In the genomic region with DNA sequence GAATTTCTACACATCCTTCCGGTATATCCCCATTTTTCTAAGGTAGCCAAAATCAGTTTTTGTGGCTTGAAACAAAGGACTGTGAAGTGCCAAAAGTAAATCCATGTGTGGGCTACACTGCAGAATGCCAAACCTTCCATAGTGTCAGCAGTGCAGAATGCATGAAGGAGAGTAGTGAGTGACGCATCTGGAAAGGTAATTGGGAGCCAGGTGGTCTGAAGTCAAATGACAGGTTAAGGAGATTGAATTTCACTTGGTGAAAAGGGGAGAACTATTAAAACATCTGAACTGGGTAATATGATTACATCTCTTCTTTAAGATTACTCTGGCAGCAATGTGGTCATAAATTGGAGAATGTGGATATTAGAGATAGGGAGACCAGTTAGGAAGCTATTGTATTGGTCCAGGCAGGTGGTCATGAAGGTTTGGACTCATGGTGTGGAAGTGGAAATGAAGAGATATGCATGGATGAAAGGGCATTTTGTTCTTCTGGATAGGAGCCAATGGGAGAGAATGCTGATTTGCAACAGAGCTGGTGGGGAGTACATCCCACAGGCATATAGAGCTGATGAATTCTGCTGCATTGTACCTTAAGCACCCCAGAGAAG, we compare ENCODE assay signal across 16 cellular contexts.
A peak's percentile ranks its signal among the peaks of the same experiment; 100 is the strongest.
DNase-seq lines count a peak whose midpoint lies in the region; ATAC-seq, FAIRE-seq and TF ChIP-seq lines count a peak whose summit lies in the region.
"Had no signal": no experiment of that assay in that cellular context is flagged by ENCODE, and none has a peak within 500 bp of the region (broad histone marks: within the 10 kb centered on the region; RNA-seq: fewer than 3 reads in every experiment).

No MANE protein-coding gene starts in this region.

- no peaks in the 10 kb centered on the region for H3K27me3 ChIP-seq in K562 (ENCODE audit: control insufficient read depth in 2 of 2, insufficient read depth in 2 of 2, low read length in 2 of 2)
- H3K27me3 ChIP-seq: BLaER1, pancreas had no signal

- no peak overlapping the region for H3K27ac ChIP-seq in K562 (ENCODE audit: extremely low read depth, low read depth, low read length)
- H3K27ac ChIP-seq: A549, BLaER1, pancreas had no signal

- CTCF ChIA-PET in K562 (lab: Yijun Ruan, JAX; ENCODE audit: low intra/inter-chr PET ratio) = no interaction called here

- 90% methylated on average over 2 of the region's 2 CpGs for WGBS in K562 (ENCODE audit: insufficient coverage, low coverage, missing lambda C conversion rate)

- H3K36me3 ChIP-seq in K562 (ENCODE audit: control insufficient read depth, insufficient read depth, low read length) = no peaks in the 10 kb centered on the region; the same call in 2 of the 3 replicates
- H3K36me3 ChIP-seq: BLaER1, pancreas had no signal

- peaks cover 0 to 31% of the 10 kb centered on the region in 2 experiments; a peak in 3 of 5 replicates for H3K4me1 ChIP-seq in K562 (replicated peaks in 1 of 2; ENCODE audit: control insufficient read depth in 2 of 2, insufficient read depth in 2 of 2, low read length in 2 of 2)
- H3K4me1 ChIP-seq: A549 had no signal

- H2AFZ ChIP-seq in K562 (ENCODE audit: low read depth, low read length) = 0 out of 2 replicates have a peak overlapping the region, but pooled peaks have one; percentile 89

- no peak for TF ChIP-seq POLR2A in K562 (conservative IDR thresholded peaks at IDR 0.05)

- no peaks in the 10 kb centered on the region for H4K20me1 ChIP-seq in K562 (replicated peaks; ENCODE audit: control insufficient read depth, insufficient read depth, low read length)
- H4K20me1 ChIP-seq: BLaER1 had no signal

- TF ChIP-seq CTCF in K562 (IDR thresholded peaks at IDR 0.05 in 2 of 3, conservative IDR thresholded peaks at IDR 0.05 in 1 of 3; ENCODE audit: insufficient read depth in 2 of 3, low read depth in 1 of 3, low read length in 3 of 3) = no peak

- BruUV-seq in K562 (replicated peaks; lab: Mats Ljungman, UMichigan) = no TSS peak

- ATAC-seq in K562 (no peak), HG03196 (IDR thresholded peaks at IDR 0.05; ENCODE audit: unreplicated experiment) (no peak), HG03039 (IDR thresholded peaks at IDR 0.05; ENCODE audit: unreplicated experiment) (no peak)
- ATAC-seq: A549; activated CD8-positive, alpha-beta T cell treated with anti-CD3 and anti-CD28 coated beads for 36 hours; natural killer cell had no signal

- in situ Hi-C loops in K562 (cut with MboI) = no loop called here

- no peak overlapping the region for H3K4me3 ChIP-seq in K562
- H3K4me3 ChIP-seq: A549, BLaER1, pancreas had no signal

- no peak for TF ChIP-seq EP300 in K562 (IDR thresholded peaks at IDR 0.05; ENCODE audit: low read length)

- no peak for FAIRE-seq in K562 (lab: Jason Lieb, UNC)
- FAIRE-seq: A549, pancreas had no signal

- H3K9ac ChIP-seq in K562 (ENCODE audit: insufficient read depth in 1 of 2, low read depth in 2 of 2, low read length in 2 of 2) = no peak overlapping the region
- H3K9ac ChIP-seq: BLaER1 had no signal

- POLR2A ChIA-PET in K562 (lab: Yijun Ruan, JAX) = interaction anchor here (1.3 kb wide), 1 partner anchor 9 kb away, joined by 3 read pairs; no protein-coding TSS in a partner anchor

- TF ChIP-seq RAD21 in K562 (CRISPR knock-in tag; conservative IDR thresholded peaks at IDR 0.05 in 1 of 2, IDR thresholded peaks at IDR 0.05 in 1 of 2) = no peak

- H3K4me2 ChIP-seq in K562 (ENCODE audit: insufficient read depth, low read length) = no peak overlapping the region
- H3K4me2 ChIP-seq: A549 had no signal

- peak; percentile 85 for DNase-seq in COR-L47 (lab: John Stamatoyannopoulos, UW)
- DNase-seq in NCI-H1436 (lab: John Stamatoyannopoulos, UW) = peak; percentile 66
- DNase-seq in NCI-H2196 (lab: John Stamatoyannopoulos, UW; ENCODE audit: unreplicated experiment) = peak; percentile 71
- no peak for DNase-seq in K562 (ENCODE audit: extremely low read depth in 1 of 4, low spot score in 3 of 4)
- no peak for DNase-seq in DMS53 treated with DMSO at 0.1 percent for 48 hours (lab: John Stamatoyannopoulos, UW; ENCODE audit: unreplicated experiment)
- DNase-seq in D341Med (ENCODE audit: low spot score) = no peak
- DNase-seq: activated CD8-positive, alpha-beta T cell treated with anti-CD3 and anti-CD28 coated beads for 36 hours; GF-D8; GOT3; natural killer cell; NCI-H1930; pancreas had no signal

- intact Hi-C loops in K562 (cut with micrococcal nuclease) = no loop called here

- H3K79me2 ChIP-seq in K562 (ENCODE audit: control insufficient read depth, insufficient read depth, low read length) = no peaks in the 10 kb centered on the region

- peaks cover 9% of the 10 kb centered on the region for H3K9me3 ChIP-seq in K562 (replicated peaks; ENCODE audit: control insufficient read depth, insufficient read depth, low read depth, low read length)
- H3K9me3 ChIP-seq: A549, pancreas had no signal

- no peaks in the 10 kb centered on the region for H3K9me1 ChIP-seq in K562 (ENCODE audit: control insufficient read depth, insufficient read depth, low read length)

TF ChIP-seq in K562, 482 proteins besides CTCF, POLR2A, EP300 and RAD21:
- no peak for TF ChIP-seq ETV5 (CRISPR knock-in tag; IDR thresholded peaks at IDR 0.05; ENCODE audit: low read depth)
- TF ChIP-seq, protein P1, sequence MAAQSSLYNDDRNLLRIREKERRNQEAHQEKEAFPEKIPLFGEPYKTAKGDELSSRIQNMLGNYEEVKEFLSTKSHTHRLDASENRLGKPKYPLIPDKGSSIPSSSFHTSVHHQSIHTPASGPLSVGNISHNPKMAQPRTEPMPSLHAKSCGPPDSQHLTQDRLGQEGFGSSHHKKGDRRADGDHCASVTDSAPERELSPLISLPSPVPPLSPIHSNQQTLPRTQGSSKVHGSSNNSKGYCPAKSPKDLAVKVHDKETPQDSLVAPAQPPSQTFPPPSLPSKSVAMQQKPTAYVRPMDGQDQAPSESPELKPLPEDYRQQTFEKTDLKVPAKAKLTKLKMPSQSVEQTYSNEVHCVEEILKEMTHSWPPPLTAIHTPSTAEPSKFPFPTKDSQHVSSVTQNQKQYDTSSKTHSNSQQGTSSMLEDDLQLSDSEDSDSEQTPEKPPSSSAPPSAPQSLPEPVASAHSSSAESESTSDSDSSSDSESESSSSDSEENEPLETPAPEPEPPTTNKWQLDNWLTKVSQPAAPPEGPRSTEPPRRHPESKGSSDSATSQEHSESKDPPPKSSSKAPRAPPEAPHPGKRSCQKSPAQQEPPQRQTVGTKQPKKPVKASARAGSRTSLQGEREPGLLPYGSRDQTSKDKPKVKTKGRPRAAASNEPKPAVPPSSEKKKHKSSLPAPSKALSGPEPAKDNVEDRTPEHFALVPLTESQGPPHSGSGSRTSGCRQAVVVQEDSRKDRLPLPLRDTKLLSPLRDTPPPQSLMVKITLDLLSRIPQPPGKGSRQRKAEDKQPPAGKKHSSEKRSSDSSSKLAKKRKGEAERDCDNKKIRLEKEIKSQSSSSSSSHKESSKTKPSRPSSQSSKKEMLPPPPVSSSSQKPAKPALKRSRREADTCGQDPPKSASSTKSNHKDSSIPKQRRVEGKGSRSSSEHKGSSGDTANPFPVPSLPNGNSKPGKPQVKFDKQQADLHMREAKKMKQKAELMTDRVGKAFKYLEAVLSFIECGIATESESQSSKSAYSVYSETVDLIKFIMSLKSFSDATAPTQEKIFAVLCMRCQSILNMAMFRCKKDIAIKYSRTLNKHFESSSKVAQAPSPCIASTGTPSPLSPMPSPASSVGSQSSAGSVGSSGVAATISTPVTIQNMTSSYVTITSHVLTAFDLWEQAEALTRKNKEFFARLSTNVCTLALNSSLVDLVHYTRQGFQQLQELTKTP (IDR thresholded peaks at IDR 0.05; ENCODE audit: low read depth in 1 of 2, partially characterized antibody in 2 of 2) = no peak
- TF ChIP-seq MED1 (CRISPR knock-in tag; IDR thresholded peaks at IDR 0.05; ENCODE audit: borderline replicate concordance) = no peak
- no peak for TF ChIP-seq MXI1 (IDR thresholded peaks at IDR 0.05; ENCODE audit: low read depth, low read length)
- 0 out of 3 replicates have a peak, but pooled peaks of 1 of the 2 experiments have one; percentile 32 for TF ChIP-seq CBX3 (IDR thresholded peaks at IDR 0.05; ENCODE audit: borderline replicate concordance in 1 of 2, low read length in 2 of 2)
- TF ChIP-seq, protein P2, sequence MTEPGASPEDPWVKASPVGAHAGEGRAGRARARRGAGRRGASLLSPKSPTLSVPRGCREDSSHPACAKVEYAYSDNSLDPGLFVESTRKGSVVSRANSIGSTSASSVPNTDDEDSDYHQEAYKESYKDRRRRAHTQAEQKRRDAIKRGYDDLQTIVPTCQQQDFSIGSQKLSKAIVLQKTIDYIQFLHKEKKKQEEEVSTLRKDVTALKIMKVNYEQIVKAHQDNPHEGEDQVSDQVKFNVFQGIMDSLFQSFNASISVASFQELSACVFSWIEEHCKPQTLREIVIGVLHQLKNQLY (CRISPR knock-in tag; conservative IDR thresholded peaks at IDR 0.05) = no peak

Comparison
In these comparisons a context has a peak if more than half of its experiments do, and no peak if none do; other contexts are left out.
1. DNase-seq: peak in COR-L47 (single experiment), NCI-H1436 (single experiment) and NCI-H2196 (single experiment); none in K562 (0 of 4), DMS53 treated with DMSO at 0.1 percent for 48 hours (single experiment) and D341Med (single experiment).